ENCODE assay signal across 9 cellular contexts in the genomic region with DNA sequence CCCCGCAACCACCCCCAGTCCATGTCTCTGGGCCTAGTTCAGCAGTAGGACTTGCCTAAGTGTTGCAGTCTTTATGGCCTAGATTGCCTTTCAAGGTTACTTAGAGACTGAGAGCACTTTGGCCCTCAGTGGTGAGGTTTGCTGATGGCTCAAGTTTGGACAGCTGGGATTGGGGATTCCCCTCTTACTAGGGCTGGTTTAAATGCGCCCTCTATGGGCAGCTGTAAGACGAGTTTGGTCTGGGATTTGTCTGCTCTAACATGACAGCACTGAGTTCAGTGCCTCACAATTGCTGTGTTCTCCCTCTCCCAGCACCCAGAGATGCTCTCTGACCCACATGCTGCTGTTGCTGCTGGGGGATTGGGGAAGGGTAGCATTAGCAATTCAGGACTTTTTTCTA. TPM values are rescaled to one million over a fixed set of nuclear protein-coding genes. Genes with fewer than 3 reads are reported as not detected.
DNase-seq lines count a peak whose midpoint lies in the region; ATAC-seq and TF ChIP-seq lines count a peak whose summit lies in the region.
"Had no signal": no experiment of that assay in that cellular context is flagged by ENCODE, and none has a peak within 500 bp of the region (broad histone marks: within the 10 kb centered on the region; RNA-seq: fewer than 3 reads in every experiment).

No MANE protein-coding gene starts in this region.

- ATAC-seq in GM18909 (IDR thresholded peaks at IDR 0.05; ENCODE audit: poor library complexity, unreplicated experiment) (peak; percentile 78), HG03175 (IDR thresholded peaks at IDR 0.05; ENCODE audit: unreplicated experiment) (no peak)

- H3K9me3 Mint-ChIP-seq in activated naive CD4-positive, alpha-beta T cell treated with anti-CD3 and anti-CD28 coated beads for 36 hours: no peaks in the 10 kb centered on the region

- POLR2A ChIA-PET in GM10248 (lab: Yijun Ruan, JAX): no interaction called here

- no peak overlapping the region for H3K27ac Mint-ChIP-seq in activated naive CD4-positive, alpha-beta T cell treated with anti-CD3 and anti-CD28 coated beads for 36 hours
- H3K27ac Mint-ChIP-seq: naive B cell had no signal

- no peak for TF ChIP-seq POLR2A in NB4 (IDR thresholded peaks at IDR 0.05; ENCODE audit: extremely low read depth, insufficient read length)

- CTCF ChIA-PET in activated naive CD4-positive, alpha-beta T cell treated with anti-CD3 and anti-CD28 coated beads for 36 hours (lab: Charles Lee): no interaction called here
- CTCF ChIA-PET in GM10248 (lab: Yijun Ruan, JAX): interaction anchor here (1.4 to 1.6 kb wide), 2 partner anchors 39 to 321 kb away, joined by 5 to 7 read pairs; no protein-coding TSS in a partner anchor

- no peak for DNase-seq in AG09319 (ENCODE audit: extremely low read depth, low read depth)
- peak; percentile 37 for DNase-seq in NB4 (ENCODE audit: low read depth)
- DNase-seq in fibroblast of the aortic adventitia (ENCODE audit: low read depth): peak; percentile 2
- no peak for DNase-seq in activated naive CD4-positive, alpha-beta T cell treated with anti-CD3 and anti-CD28 coated beads for 36 hours
- DNase-seq in GM10248 (ENCODE audit: extremely low spot score): no peak
- no peak for DNase-seq in KG1 (lab: John Stamatoyannopoulos, UW)
- DNase-seq: naive B cell had no signal

- no peaks in the 10 kb centered on the region for H3K36me3 Mint-ChIP-seq in activated naive CD4-positive, alpha-beta T cell treated with anti-CD3 and anti-CD28 coated beads for 36 hours (ENCODE audit: low read depth)
- H3K36me3 Mint-ChIP-seq: naive B cell had no signal

- H3K4me3 ChIP-seq in NB4 (ENCODE audit: low read depth, low read length) (no peak overlapping the region), fibroblast of the aortic adventitia (ENCODE audit: low read depth, low read length) (no peak overlapping the region)

- peaks cover 10% of the 10 kb centered on the region for H3K27me3 Mint-ChIP-seq in activated naive CD4-positive, alpha-beta T cell treated with anti-CD3 and anti-CD28 coated beads for 36 hours (ENCODE audit: low read depth)

- H3K4me1 Mint-ChIP-seq in activated naive CD4-positive, alpha-beta T cell treated with anti-CD3 and anti-CD28 coated beads for 36 hours (ENCODE audit: low read depth): no peaks in the 10 kb centered on the region
- H3K4me1 Mint-ChIP-seq: naive B cell had no signal

- intact Hi-C loops in activated naive CD4-positive, alpha-beta T cell treated with anti-CD3 and anti-CD28 coated beads for 36 hours (cut with micrococcal nuclease): loop anchor here (2.0 kb wide), 1 partner anchor 321 kb away; no protein-coding TSS in a partner anchor

- TF ChIP-seq CTCF in AG09319 (IDR thresholded peaks at IDR 0.05; ENCODE audit: low read depth, low read length): peak; percentile 4; the same call in 1 of the 2 replicates
- peak; percentile 35 for TF ChIP-seq CTCF in NB4 (IDR thresholded peaks at IDR 0.05; ENCODE audit: low read depth, low read length)
- peak; percentile 29 for TF ChIP-seq CTCF in fibroblast of the aortic adventitia (IDR thresholded peaks at IDR 0.05; ENCODE audit: insufficient read depth, low read length)
- no peak for TF ChIP-seq CTCF in GM10248 (IDR thresholded peaks at IDR 0.05; ENCODE audit: control extremely low read depth, extremely low read depth, low read depth, missing control alignments)

- H3K4me3 Mint-ChIP-seq in activated naive CD4-positive, alpha-beta T cell treated with anti-CD3 and anti-CD28 coated beads for 36 hours: no peak overlapping the region
- H3K4me3 Mint-ChIP-seq: naive B cell had no signal

RNA-seq across cellular contexts. Expression of a gene that starts 23.1 kb away (rescaled TPM):
- 0.09 TPM in 1 of 2 replicates, not detected in the other for total RNA-seq in fibroblast of the aortic adventitia (ENCODE audit: low replicate concordance)
- total RNA-seq in activated naive CD4-positive, alpha-beta T cell treated with anti-CD3 and anti-CD28 coated beads for 36 hours: not detected

Comparison
In these comparisons a context has a peak if more than half of its experiments do, and no peak if none do; other contexts are left out.
1. DNase-seq: peak in NB4 (single experiment) and fibroblast of the aortic adventitia (single experiment); none in AG09319 (single experiment), activated naive CD4-positive, alpha-beta T cell treated with anti-CD3 and anti-CD28 coated beads for 36 hours (single experiment), GM10248 (single experiment) and KG1 (single experiment).